In the genomic region with DNA sequence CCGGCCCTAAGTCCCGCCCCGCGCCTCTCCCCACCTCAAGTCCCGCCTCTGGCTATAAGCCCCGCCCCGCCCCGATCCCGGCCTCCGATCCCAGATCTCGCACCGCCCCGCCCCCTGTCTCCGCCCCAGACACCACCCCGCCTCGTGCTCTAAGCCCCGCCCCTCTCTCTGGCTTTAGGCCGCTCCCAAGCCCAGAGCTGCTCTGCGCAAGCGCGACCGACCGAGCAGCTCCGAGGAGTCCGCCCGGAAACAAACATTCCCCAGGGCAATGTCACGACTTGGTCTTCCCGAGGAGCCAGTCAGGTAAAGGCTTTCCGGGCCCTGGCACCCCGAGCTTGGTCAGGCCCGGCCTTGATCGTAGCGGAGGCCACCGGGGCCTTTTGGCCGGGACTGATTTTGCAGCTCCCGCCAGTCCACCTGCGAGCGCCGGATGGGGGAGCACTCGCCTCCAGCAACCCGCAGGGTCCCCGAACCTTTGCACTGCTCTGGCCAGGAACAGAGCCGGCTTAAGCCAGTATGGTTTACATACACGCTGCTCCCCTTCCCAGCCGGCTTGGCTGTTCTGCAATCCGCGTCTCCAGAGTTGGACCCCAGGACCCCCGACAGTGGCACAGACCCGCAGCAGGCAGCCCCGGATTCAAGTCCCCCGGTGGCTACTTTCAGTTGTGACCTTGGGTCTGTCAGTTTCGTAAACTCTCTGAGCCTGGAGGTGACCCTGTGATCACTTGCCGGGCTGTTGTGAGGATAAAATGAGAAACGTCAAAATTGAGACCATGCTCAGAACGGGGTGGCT, we compare ENCODE assay signal across 1 cellular context.
TF ChIP-seq lines count a peak whose summit lies in the region.

NUDT7 (plus strand) TSS at position 200 of the 793 bp plus-strand sequence; CDS start at position 269, 69 bp downstream.

TF ChIP-seq in HepG2, 621 proteins besides CTCF, POLR2A, EP300 and RAD21 (continued from another document and continues in another):
- TF ChIP-seq ZBTB40 (IDR thresholded peaks at IDR 0.05) (no peak), ZBTB40 (CRISPR knock-in tag; IDR thresholded peaks at IDR 0.05) (peak; percentile 81; the same call in 1 of the 2 replicates), XRCC5 (optimal IDR thresholded peaks at IDR 0.05; ENCODE audit: low read length) (peak; percentile 90), ZNF766 (CRISPR knock-in tag; IDR thresholded peaks at IDR 0.05; ENCODE audit: borderline replicate concordance) (peak; percentile 65; the same call in 1 of the 2 replicates), ZNF205 (CRISPR knock-in tag; IDR thresholded peaks at IDR 0.05) (peak; percentile 60), ZNF773 (CRISPR knock-in tag; IDR thresholded peaks at IDR 0.05; ENCODE audit: borderline replicate concordance) (peak; percentile 24; the same call in 1 of the 2 replicates), ZNF878 (CRISPR knock-in tag; IDR thresholded peaks at IDR 0.05) (no peak), ZFP1 (CRISPR knock-in tag; IDR thresholded peaks at IDR 0.05) (0 out of 2 replicates have a peak, but pooled peaks have one; percentile 16), SIX1 (CRISPR knock-in tag; IDR thresholded peaks at IDR 0.05; ENCODE audit: borderline replicate concordance) (no peak), ZNF34 (CRISPR knock-in tag; IDR thresholded peaks at IDR 0.05; ENCODE audit: borderline replicate concordance) (0 out of 2 replicates have a peak, but pooled peaks have one; percentile 53), ZSCAN21 (CRISPR knock-in tag; IDR thresholded peaks at IDR 0.05; ENCODE audit: borderline replicate concordance) (0 out of 2 replicates have a peak, but pooled peaks have one; percentile 64), ZNF772 (CRISPR knock-in tag; IDR thresholded peaks at IDR 0.05) (peak; percentile 87), MEF2D (CRISPR knock-in tag; IDR thresholded peaks at IDR 0.05) (peak; percentile 88), ZMYM2 (CRISPR knock-in tag; IDR thresholded peaks at IDR 0.05) (peak; percentile 72; the same call in 1 of the 2 replicates), SAP130 (CRISPR knock-in tag; IDR thresholded peaks at IDR 0.05; ENCODE audit: low read depth) (peak; percentile 74), GLMP (CRISPR knock-in tag; IDR thresholded peaks at IDR 0.05; ENCODE audit: borderline replicate concordance) (no peak), TMF1 (CRISPR knock-in tag; IDR thresholded peaks at IDR 0.05; ENCODE audit: low read depth) (no peak), NFYB (CRISPR knock-in tag; IDR thresholded peaks at IDR 0.05) (no peak; the same call in 1 of the 2 replicates), ZMAT5 (CRISPR knock-in tag; IDR thresholded peaks at IDR 0.05; ENCODE audit: borderline replicate concordance, low read depth) (no peak), ZBTB42 (CRISPR knock-in tag; IDR thresholded peaks at IDR 0.05) (peak; percentile 89; the same call in 1 of the 2 replicates), ZNF292 (CRISPR knock-in tag; IDR thresholded peaks at IDR 0.05; ENCODE audit: borderline replicate concordance, low read depth) (peak; percentile 84), ZNF124 (CRISPR knock-in tag; IDR thresholded peaks at IDR 0.05) (peak; percentile 81; the same call in 1 of the 2 replicates), KLF12 (CRISPR knock-in tag; IDR thresholded peaks at IDR 0.05; ENCODE audit: borderline replicate concordance) (peak; percentile 14; the same call in 1 of the 2 replicates), TARDBP (CRISPR knock-in tag; IDR thresholded peaks at IDR 0.05) (peak; percentile 81; the same call in 1 of the 2 replicates), RELA (CRISPR knock-in tag; IDR thresholded peaks at IDR 0.05) (peak; percentile 43; the same call in 1 of the 2 replicates), KLF6 (CRISPR knock-in tag; IDR thresholded peaks at IDR 0.05) (0 out of 2 replicates have a peak, but pooled peaks have one; percentile 29), ZC3H13 (CRISPR knock-in tag; IDR thresholded peaks at IDR 0.05) (0 out of 2 replicates have a peak, but pooled peaks have one; percentile 21)
- TF ChIP-seq, protein P1, sequence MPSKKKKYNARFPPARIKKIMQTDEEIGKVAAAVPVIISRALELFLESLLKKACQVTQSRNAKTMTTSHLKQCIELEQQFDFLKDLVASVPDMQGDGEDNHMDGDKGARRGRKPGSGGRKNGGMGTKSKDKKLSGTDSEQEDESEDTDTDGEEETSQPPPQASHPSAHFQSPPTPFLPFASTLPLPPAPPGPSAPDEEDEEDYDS (CRISPR knock-in tag; IDR thresholded peaks at IDR 0.05) = peak; percentile 85
- TF ChIP-seq, protein P2, sequence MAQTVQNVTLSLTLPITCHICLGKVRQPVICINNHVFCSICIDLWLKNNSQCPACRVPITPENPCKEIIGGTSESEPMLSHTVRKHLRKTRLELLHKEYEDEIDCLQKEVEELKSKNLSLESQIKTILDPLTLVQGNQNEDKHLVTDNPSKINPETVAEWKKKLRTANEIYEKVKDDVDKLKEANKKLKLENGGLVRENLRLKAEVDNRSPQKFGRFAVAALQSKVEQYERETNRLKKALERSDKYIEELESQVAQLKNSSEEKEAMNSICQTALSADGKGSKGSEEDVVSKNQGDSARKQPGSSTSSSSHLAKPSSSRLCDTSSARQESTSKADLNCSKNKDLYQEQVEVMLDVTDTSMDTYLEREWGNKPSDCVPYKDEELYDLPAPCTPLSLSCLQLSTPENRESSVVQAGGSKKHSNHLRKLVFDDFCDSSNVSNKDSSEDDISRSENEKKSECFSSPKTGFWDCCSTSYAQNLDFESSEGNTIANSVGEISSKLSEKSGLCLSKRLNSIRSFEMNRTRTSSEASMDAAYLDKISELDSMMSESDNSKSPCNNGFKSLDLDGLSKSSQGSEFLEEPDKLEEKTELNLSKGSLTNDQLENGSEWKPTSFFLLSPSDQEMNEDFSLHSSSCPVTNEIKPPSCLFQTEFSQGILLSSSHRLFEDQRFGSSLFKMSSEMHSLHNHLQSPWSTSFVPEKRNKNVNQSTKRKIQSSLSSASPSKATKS (CRISPR knock-in tag; IDR thresholded peaks at IDR 0.05) = peak; percentile 90; the same call in 1 of the 2 replicates
- TF ChIP-seq, protein P3, sequence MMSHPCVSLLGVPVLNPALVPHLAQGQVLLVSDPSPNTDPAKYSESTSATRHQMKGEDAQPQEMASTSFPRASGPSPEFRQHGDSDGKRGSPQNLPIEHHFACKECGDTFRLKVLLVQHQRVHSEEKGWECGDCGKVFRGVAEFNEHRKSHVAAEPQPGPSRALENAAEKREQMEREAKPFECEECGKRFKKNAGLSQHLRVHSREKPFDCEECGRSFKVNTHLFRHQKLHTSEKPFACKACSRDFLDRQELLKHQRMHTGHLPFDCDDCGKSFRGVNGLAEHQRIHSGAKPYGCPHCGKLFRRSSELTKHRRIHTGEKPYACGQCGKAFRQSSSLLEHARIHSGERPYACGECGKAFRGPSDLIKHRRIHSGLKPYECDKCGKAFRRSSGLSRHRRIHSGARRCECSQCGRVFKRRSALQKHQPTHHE (CRISPR knock-in tag; IDR thresholded peaks at IDR 0.05; ENCODE audit: borderline replicate concordance) = 0 out of 2 replicates have a peak, but pooled peaks have one; percentile 71
- TF ChIP-seq, protein P4, sequence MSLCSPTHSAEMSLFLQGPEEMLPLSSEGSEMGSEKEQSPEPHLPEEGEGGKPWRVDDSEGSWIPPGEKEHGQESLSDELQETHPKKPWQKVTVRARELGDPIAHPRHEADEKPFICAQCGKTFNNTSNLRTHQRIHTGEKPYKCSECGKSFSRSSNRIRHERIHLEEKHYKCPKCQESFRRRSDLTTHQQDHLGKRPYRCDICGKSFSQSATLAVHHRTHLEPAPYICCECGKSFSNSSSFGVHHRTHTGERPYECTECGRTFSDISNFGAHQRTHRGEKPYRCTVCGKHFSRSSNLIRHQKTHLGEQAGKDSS (CRISPR knock-in tag; IDR thresholded peaks at IDR 0.05; ENCODE audit: borderline replicate concordance, low read depth) = peak; percentile 85; the same call in 1 of the 2 replicates
- TF ChIP-seq, protein P5, sequence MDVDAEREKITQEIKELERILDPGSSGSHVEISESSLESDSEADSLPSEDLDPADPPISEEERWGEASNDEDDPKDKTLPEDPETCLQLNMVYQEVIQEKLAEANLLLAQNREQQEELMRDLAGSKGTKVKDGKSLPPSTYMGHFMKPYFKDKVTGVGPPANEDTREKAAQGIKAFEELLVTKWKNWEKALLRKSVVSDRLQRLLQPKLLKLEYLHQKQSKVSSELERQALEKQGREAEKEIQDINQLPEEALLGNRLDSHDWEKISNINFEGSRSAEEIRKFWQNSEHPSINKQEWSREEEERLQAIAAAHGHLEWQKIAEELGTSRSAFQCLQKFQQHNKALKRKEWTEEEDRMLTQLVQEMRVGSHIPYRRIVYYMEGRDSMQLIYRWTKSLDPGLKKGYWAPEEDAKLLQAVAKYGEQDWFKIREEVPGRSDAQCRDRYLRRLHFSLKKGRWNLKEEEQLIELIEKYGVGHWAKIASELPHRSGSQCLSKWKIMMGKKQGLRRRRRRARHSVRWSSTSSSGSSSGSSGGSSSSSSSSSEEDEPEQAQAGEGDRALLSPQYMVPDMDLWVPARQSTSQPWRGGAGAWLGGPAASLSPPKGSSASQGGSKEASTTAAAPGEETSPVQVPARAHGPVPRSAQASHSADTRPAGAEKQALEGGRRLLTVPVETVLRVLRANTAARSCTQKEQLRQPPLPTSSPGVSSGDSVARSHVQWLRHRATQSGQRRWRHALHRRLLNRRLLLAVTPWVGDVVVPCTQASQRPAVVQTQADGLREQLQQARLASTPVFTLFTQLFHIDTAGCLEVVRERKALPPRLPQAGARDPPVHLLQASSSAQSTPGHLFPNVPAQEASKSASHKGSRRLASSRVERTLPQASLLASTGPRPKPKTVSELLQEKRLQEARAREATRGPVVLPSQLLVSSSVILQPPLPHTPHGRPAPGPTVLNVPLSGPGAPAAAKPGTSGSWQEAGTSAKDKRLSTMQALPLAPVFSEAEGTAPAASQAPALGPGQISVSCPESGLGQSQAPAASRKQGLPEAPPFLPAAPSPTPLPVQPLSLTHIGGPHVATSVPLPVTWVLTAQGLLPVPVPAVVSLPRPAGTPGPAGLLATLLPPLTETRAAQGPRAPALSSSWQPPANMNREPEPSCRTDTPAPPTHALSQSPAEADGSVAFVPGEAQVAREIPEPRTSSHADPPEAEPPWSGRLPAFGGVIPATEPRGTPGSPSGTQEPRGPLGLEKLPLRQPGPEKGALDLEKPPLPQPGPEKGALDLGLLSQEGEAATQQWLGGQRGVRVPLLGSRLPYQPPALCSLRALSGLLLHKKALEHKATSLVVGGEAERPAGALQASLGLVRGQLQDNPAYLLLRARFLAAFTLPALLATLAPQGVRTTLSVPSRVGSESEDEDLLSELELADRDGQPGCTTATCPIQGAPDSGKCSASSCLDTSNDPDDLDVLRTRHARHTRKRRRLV (CRISPR knock-in tag; IDR thresholded peaks at IDR 0.05) = 0 out of 2 replicates have a peak, but pooled peaks have one; percentile 72
